Comparison of ENCODE assay signal across 15 cellular contexts in genomic region chr5:1098986-1099597, GRCh38. TPM values are rescaled to one million over a fixed set of nuclear protein-coding genes. Genes with fewer than 3 reads are reported as not detected.
DNase-seq lines count a peak whose midpoint lies in the region; ATAC-seq and TF ChIP-seq lines count a peak whose summit lies in the region.
"Had no signal": no experiment of that assay in that cellular context is flagged by ENCODE, and none has a peak within 500 bp of the region (broad histone marks: within the 10 kb centered on the region; RNA-seq: fewer than 3 reads in every experiment).

No MANE protein-coding gene starts in this region.

- no peaks in the 10 kb centered on the region for H3K9me3 ChIP-seq in colonic mucosa
- no peaks in the 10 kb centered on the region for H3K9me3 ChIP-seq in lower lobe of right lung
- H3K9me3 ChIP-seq in spleen, result no peaks in the 10 kb centered on the region
- no peaks in the 10 kb centered on the region for H3K9me3 ChIP-seq in left lung

- H3K27me3 ChIP-seq in colonic mucosa (no peaks in the 10 kb centered on the region), lower lobe of right lung (ENCODE audit: low read depth) (no peaks in the 10 kb centered on the region), spleen (replicated peaks in 1 of 7) (peaks cover 0 to 6% (median 0%) of the 10 kb centered on the region in 7 donors), left lung (no peaks in the 10 kb centered on the region)

- no peak for TF ChIP-seq CTCF in colonic mucosa (IDR thresholded peaks at IDR 0.05)
- TF ChIP-seq CTCF in lower lobe of right lung (IDR thresholded peaks at IDR 0.05), result no peak
- TF ChIP-seq CTCF in spleen (IDR thresholded peaks at IDR 0.05 in 8 of 11, conservative IDR thresholded peaks at IDR 0.05 in 3 of 11), result no peak
- no peak for TF ChIP-seq CTCF in left lung (IDR thresholded peaks at IDR 0.05)

- H3K4me3 ChIP-seq in colonic mucosa (no peak overlapping the region), lower lobe of right lung (no peak overlapping the region), spleen (peak overlapping the region in 1 of 8 donors; percentile 5), left lung (no peak overlapping the region)

- H3K36me3 ChIP-seq in colonic mucosa (no peaks in the 10 kb centered on the region), lower lobe of right lung (peaks cover 14% of the 10 kb centered on the region), spleen (peaks cover 0 to 22% (median under 1%) of the 10 kb centered on the region in 6 donors), left lung (peaks cover 0 to 8% of the 10 kb centered on the region in 2 donors)

- TF ChIP-seq POLR2A in spleen (IDR thresholded peaks at IDR 0.05), result no peak

- WGBS in spleen, 5 donors, result 76 to 81% (median 79%) methylated on average over 26 to 28 of the region's 28 CpGs

- H3K27ac ChIP-seq in colonic mucosa, result no peak overlapping the region
- no peak overlapping the region for H3K27ac ChIP-seq in lower lobe of right lung
- H3K27ac ChIP-seq in spleen, result peak overlapping the region in 6 of 8 donors; percentile 26 to 94 (median 90)
- H3K27ac ChIP-seq in left lung, result no peak overlapping the region
- H3K27ac ChIP-seq: 22Rv1, VCaP had no signal

- peaks cover 11% of the 10 kb centered on the region for H3K4me1 ChIP-seq in colonic mucosa
- H3K4me1 ChIP-seq in lower lobe of right lung, result peaks cover 26% of the 10 kb centered on the region
- peaks cover 27 to 65% (median 48%) of the 10 kb centered on the region in 6 donors for H3K4me1 ChIP-seq in spleen
- H3K4me1 ChIP-seq in left lung, result peaks cover 24 to 25% of the 10 kb centered on the region in 2 donors

- intact Hi-C loops in colonic mucosa (cut with DNase I), result no loop called here
- intact Hi-C loops in lower lobe of right lung (cut with DNase I), result no loop called here
- intact Hi-C loops in spleen (cut with DNase I; ENCODE audit: low total_unique reads), result no loop called here
- intact Hi-C loops in left lung (cut with DNase I), result no loop called here

- peak overlapping the region; percentile 15 to 38 for H3K9ac ChIP-seq in colonic mucosa (ENCODE audit: low read depth in 2 of 2, low read length in 2 of 2)

- peak; percentile 9 for DNase-seq in NK-92 treated with Interleukin-12 subunit alpha and Interleukin-12 subunit beta, amount 100 ng/mL, for 24 hours (lab: John Stamatoyannopoulos, UW)
- DNase-seq in NK-92 (lab: John Stamatoyannopoulos, UW; ENCODE audit: unreplicated experiment) (no peak), colonic mucosa (no peak), lower lobe of right lung (no peak), spleen (no peak), T1000 (lab: John Stamatoyannopoulos, UW) (no peak), left lung (no peak)
- DNase-seq: DMS153, foreskin melanocyte, NCI-H2081 treated with DMSO at 0.1 percent for 48 hours, SW 1271 had no signal

- ATAC-seq in lower lobe of right lung (peak; percentile 45 to 53), left lung (no peak), HG02759 (IDR thresholded peaks at IDR 0.05; ENCODE audit: unreplicated experiment) (no peak)
- ATAC-seq: activated T-helper 17 cell treated with anti-CD3 and anti-CD28 coated beads, Interleukin-2, amount 50 U/mL, for 72 hours had no signal

RNA-seq across cellular contexts. Expression of gene SLC12A7, which starts 12.8 kb away (rescaled TPM):
- total RNA-seq in colonic mucosa (10 to 100 TPM; 64.6 to 81.2 TPM), lower lobe of right lung (49.5 TPM), spleen (100 to 1,000 TPM in 2 of 7 donors, 10 to 100 TPM in 5; 40.4 to 120 (median 78.6) TPM), left lung (10 to 100 TPM; 39.4 to 45.0 TPM)
- polyA plus RNA-seq in spleen, result 10 to 100 TPM in 2 of 3 donors, 1 to 10 TPM in 1; 8.6 to 27.0 (median 15.4) TPM

Comparison
In these comparisons a context has a peak if more than half of its experiments do, and no peak if none do; other contexts are left out.
1. H3K27ac ChIP-seq: peak in spleen (6 of 8); none in colonic mucosa (single experiment), lower lobe of right lung (single experiment) and left lung (0 of 2).
2. ATAC-seq: peak in lower lobe of right lung (2 of 2); none in left lung (single experiment) and HG02759 (single experiment).